In the genomic region with DNA sequence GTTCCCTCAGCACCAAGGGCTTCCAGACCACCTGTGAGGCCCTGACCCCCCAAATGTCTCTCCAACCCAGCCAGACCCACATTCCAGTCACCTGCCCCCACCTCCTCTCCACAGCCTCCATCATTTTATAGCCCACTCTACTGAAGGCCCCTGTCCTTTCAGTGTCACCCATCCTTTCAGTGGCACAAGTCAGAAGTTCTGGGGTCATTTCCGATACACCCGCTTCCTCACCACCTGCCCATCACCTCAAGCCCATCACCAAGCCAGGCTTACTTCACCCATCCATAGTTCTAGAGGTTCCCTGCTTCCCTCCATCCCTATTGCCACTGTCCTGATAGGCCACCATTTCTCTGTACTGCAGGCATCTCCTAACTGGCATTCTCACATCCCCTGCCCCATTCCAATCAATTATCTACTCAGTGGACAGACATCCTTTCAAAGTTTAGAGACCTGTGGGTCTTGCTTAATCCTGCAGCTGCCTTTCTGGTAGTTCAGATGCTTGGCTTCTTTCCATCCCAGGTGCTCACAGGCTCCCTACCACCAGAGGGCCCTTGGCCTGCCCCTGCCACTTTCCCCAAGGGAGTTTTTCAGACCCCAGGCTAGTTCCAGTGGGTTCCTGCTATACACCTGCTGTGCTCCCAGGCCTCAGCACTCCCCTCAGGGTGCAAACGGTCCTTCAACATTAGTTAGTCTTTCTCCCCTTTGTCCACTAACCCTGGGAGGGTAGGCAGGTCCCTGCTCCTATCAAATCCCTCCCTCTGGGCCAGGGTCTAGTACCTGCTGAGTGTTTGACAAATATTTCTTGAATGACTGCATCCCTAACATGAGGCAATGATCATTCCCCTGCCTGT, we compare ENCODE assay signal across 1 cellular context.
TF ChIP-seq lines count a peak whose summit lies in the region.

No MANE protein-coding gene starts in this region.

TF ChIP-seq in HCT116, 20 proteins besides CTCF, POLR2A, EP300 and RAD21 (continued from another document):
- TF ChIP-seq REST (IDR thresholded peaks at IDR 0.05; ENCODE audit: low read depth) (no peak), JUND (IDR thresholded peaks at IDR 0.05) (no peak), ZNF274 (IDR thresholded peaks at IDR 0.05; ENCODE audit: low read depth, low read length) (no peak), MAX (IDR thresholded peaks at IDR 0.05) (no peak), EZH2 (IDR thresholded peaks at IDR 0.05) (no peak), CEBPB (IDR thresholded peaks at IDR 0.05; ENCODE audit: low read depth) (no peak), TCF7L2 (IDR thresholded peaks at IDR 0.05; ENCODE audit: borderline replicate concordance, extremely low read depth, insufficient read depth, insufficient read length) (no peak)
TF ChIP-seq in HCT116: peak in this region for 0.
